ENCODE assay signal across 8 cellular contexts in the genomic region with DNA sequence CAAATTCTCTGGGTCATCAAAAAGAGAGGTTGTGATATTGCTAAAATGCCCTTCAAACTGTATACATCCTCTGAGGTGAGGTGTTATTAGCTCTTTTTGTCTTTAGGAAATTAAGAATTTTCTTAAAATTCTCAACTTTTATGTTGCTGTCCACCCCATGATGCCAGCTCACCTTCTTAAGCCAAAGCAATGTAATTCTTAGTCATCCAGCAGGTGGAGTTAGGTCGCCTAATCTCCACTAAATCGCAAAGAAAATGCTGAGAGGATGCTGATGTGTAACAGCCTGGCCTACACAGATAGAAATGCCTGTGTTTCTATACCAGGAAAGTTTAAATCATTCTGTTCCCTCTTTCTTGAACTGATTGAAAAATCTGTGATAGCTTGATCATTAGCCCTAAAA.
DNase-seq lines count a peak whose midpoint lies in the region; ATAC-seq and TF ChIP-seq lines count a peak whose summit lies in the region.

No MANE protein-coding gene starts in this region.

- peak; percentile 64 for DNase-seq in NCI-H2081 treated with DMSO at 0.1 percent for 48 hours (lab: John Stamatoyannopoulos, UW)
- peak; percentile 74 for DNase-seq in astrocyte of the hippocampus (ENCODE audit: low read depth, low spot score)
- DNase-seq in mucosa of gallbladder (ENCODE audit: low spot score), result no peak

- no peak overlapping the region for H3K4me3 ChIP-seq in liver (ENCODE audit: low read depth in 1 of 3, low read length in 3 of 3)

- H3K4me1 ChIP-seq in liver (ENCODE audit: control insufficient read depth in 4 of 4, insufficient read depth in 4 of 4, low read length in 3 of 4), result no peaks in the 10 kb centered on the region

- no peaks in the 10 kb centered on the region for H3K9me3 ChIP-seq in liver (ENCODE audit: control insufficient read depth in 4 of 4, low read length in 3 of 4)

- no peaks in the 10 kb centered on the region for H3K36me3 ChIP-seq in liver (ENCODE audit: control insufficient read depth in 4 of 4, insufficient read depth in 3 of 4, low read depth in 1 of 4, low read length in 3 of 4)

- H3K27ac ChIP-seq in C4-2B (no peak overlapping the region), liver (ENCODE audit: low read depth in 1 of 2, low read length in 2 of 2) (no peak overlapping the region)

- peak; percentile 68 to 80 for TF ChIP-seq RAD21 in liver (IDR thresholded peaks at IDR 0.05)

- 17% methylated on average over 2 of the region's 2 CpGs for WGBS in liver

- no peak overlapping the region for H3K9ac ChIP-seq in liver (ENCODE audit: low read depth in 1 of 2, low read length in 2 of 2)

- TF ChIP-seq CTCF in C4-2B (conservative IDR thresholded peaks at IDR 0.05) (peak; percentile 71), liver (IDR thresholded peaks at IDR 0.05; ENCODE audit: low read depth, low read length, missing input control) (peak; percentile 44)

- ATAC-seq in GM18861 (IDR thresholded peaks at IDR 0.05; ENCODE audit: unreplicated experiment) (peak; percentile 92), HG02973 (IDR thresholded peaks at IDR 0.05; ENCODE audit: unreplicated experiment) (peak; percentile 78), esophagus mucosa (no peak)

- H3K27me3 ChIP-seq in liver (ENCODE audit: control insufficient read depth in 4 of 4, insufficient read depth in 4 of 4, low read length in 3 of 4), result no peaks in the 10 kb centered on the region

TF ChIP-seq in liver, 16 proteins besides CTCF, POLR2A, EP300 and RAD21:
- TF ChIP-seq JUND (IDR thresholded peaks at IDR 0.05), result no peak
- TF ChIP-seq HNF4G (IDR thresholded peaks at IDR 0.05), result no peak
- TF ChIP-seq RXRA (IDR thresholded peaks at IDR 0.05), result no peak
- TF ChIP-seq NR2F2 (IDR thresholded peaks at IDR 0.05), result no peak
- no peak for TF ChIP-seq ZBTB33 (IDR thresholded peaks at IDR 0.05)
- TF ChIP-seq ATF3 (IDR thresholded peaks at IDR 0.05), result no peak
- no peak for TF ChIP-seq EGR1 (IDR thresholded peaks at IDR 0.05; ENCODE audit: low read depth in 2 of 2)
- no peak for TF ChIP-seq GABPA (IDR thresholded peaks at IDR 0.05 in 1 of 2, conservative IDR thresholded peaks at IDR 0.05 in 1 of 2)
- TF ChIP-seq FOXA2 (IDR thresholded peaks at IDR 0.05), result no peak
- TF ChIP-seq REST (IDR thresholded peaks at IDR 0.05), result no peak
